Comparison of ENCODE assay signal across 13 cellular contexts in genomic region chr16:11417487-11417886, GRCh38.
DNase-seq lines count a peak whose midpoint lies in the region; ATAC-seq and TF ChIP-seq lines count a peak whose summit lies in the region.
"Had no signal": no experiment of that assay in that cellular context is flagged by ENCODE, and none has a peak within 500 bp of the region (broad histone marks: within the 10 kb centered on the region; RNA-seq: fewer than 3 reads in every experiment).

No MANE protein-coding gene starts in this region.

- no peaks in the 10 kb centered on the region for H3K4me1 ChIP-seq in right cardiac atrium (ENCODE audit: control insufficient read depth, insufficient read depth, low read length)
- H3K4me1 ChIP-seq in HEK293 (ENCODE audit: control insufficient read depth, insufficient read depth, low read length), result no peaks in the 10 kb centered on the region
- H3K4me1 ChIP-seq in spleen, result no peaks in the 10 kb centered on the region

- POLR2A ChIA-PET in HEK293 (lab: Yijun Ruan, JAX), result interaction anchor here (0.6 kb wide), 1 partner anchor 105 kb away, joined by 3 read pairs; no protein-coding TSS in a partner anchor

- H3K27me3 ChIP-seq in right cardiac atrium (ENCODE audit: control insufficient read depth, insufficient read depth) (no peaks in the 10 kb centered on the region), spleen (replicated peaks in 1 of 7) (no peaks in the 10 kb centered on the region)

- CTCF ChIA-PET in HEK293 (lab: Yijun Ruan, JAX), result interaction anchor here (0.6 to 1.9 kb wide), 4 partner anchors 10 to 16 kb away, joined by 3 to 6 read pairs (median 4); no protein-coding TSS in a partner anchor

- H3K9me3 ChIP-seq in right cardiac atrium (ENCODE audit: control insufficient read depth, low read length) (no peaks in the 10 kb centered on the region), HEK293 (ENCODE audit: control insufficient read depth, insufficient read depth, low read depth, low read length) (no peaks in the 10 kb centered on the region), spleen (no peaks in the 10 kb centered on the region)

- ATAC-seq in Right ventricle myocardium inferior, result peak; percentile 86
- no peak for ATAC-seq in right cardiac atrium
- ATAC-seq in GM21515 (IDR thresholded peaks at IDR 0.05; ENCODE audit: unreplicated experiment), result no peak
- ATAC-seq: GM12878, GM23338 had no signal

- intact Hi-C loops in Right ventricle myocardium inferior (cut with DNase I) (loop anchor here (10.0 kb wide), 1 partner anchor 77 kb away; no protein-coding TSS in a partner anchor), right cardiac atrium (cut with DNase I) (no loop called here), cardiac septum (cut with DNase I) (loop anchor here (10.0 kb wide), 1 partner anchor 87 kb away; no protein-coding TSS in a partner anchor), spleen (cut with DNase I; ENCODE audit: low total_unique reads) (no loop called here)

- no peak overlapping the region for H3K4me3 ChIP-seq in right cardiac atrium (ENCODE audit: low read length)
- no peak overlapping the region for H3K4me3 ChIP-seq in HEK293 (ENCODE audit: low read depth, low read length)
- H3K4me3 ChIP-seq in spleen, result no peak overlapping the region
- H3K4me3 ChIP-seq: GM12878, GM23338 had no signal

- H3K27ac ChIP-seq in right cardiac atrium (ENCODE audit: low read length) (no peak overlapping the region), HEK293 (ENCODE audit: extremely low read depth, low read depth, low read length) (no peak overlapping the region), spleen (no peak overlapping the region)
- H3K27ac ChIP-seq: 22Rv1 had no signal

- TF ChIP-seq CTCF in HEK293 (tag by site-specific recombination; IDR thresholded peaks at IDR 0.05) (no peak), spleen (IDR thresholded peaks at IDR 0.05 in 8 of 11, conservative IDR thresholded peaks at IDR 0.05 in 3 of 11) (no peak)

- no peak for DNase-seq in Right ventricle myocardium inferior (ENCODE audit: missing footprints)
- no peak for DNase-seq in right cardiac atrium
- DNase-seq in cardiac septum (ENCODE audit: low spot score), result peak; percentile 85
- peak; percentile 51 for DNase-seq in spleen
- DNase-seq in CD1c-positive myeloid dendritic cell (ENCODE audit: extremely low spot score), result no peak
- DNase-seq: CD4-positive, CD25-positive, alpha-beta regulatory T cell; DMS53; IMR-90 had no signal

- WGBS in right cardiac atrium, result 82% methylated on average over 10 of the region's 10 CpGs
- 77 to 93% (median 84%) methylated on average over 10 of the region's 10 CpGs for WGBS in spleen, 5 donors

- no peak for TF ChIP-seq POLR2A in spleen (IDR thresholded peaks at IDR 0.05)

- H3K36me3 ChIP-seq in HEK293 (ENCODE audit: control insufficient read depth in 2 of 2, insufficient read depth in 1 of 2, low read length in 2 of 2) (no peaks in the 10 kb centered on the region), spleen (peaks cover 0 to 8% (median 0%) of the 10 kb centered on the region in 6 donors)

TF ChIP-seq in HEK293, 187 proteins besides CTCF, POLR2A, EP300 and RAD21:
- TF ChIP-seq OSR2 (tag by site-specific recombination; IDR thresholded peaks at IDR 0.05) (no peak), ZNF157 (tag by site-specific recombination; IDR thresholded peaks at IDR 0.05) (peak; percentile 96)
TF ChIP-seq in HEK293: peak in this region for 1.

Comparison
In these comparisons a context has a peak if more than half of its experiments do, and no peak if none do; other contexts are left out.
1. DNase-seq: peak in cardiac septum (single experiment) and spleen (single experiment); none in Right ventricle myocardium inferior (single experiment), right cardiac atrium (0 of 3) and CD1c-positive myeloid dendritic cell (single experiment).
2. intact Hi-C loops: an anchor here in Right ventricle myocardium inferior (10.0 kb wide) and cardiac septum (10.0 kb wide); none called in right cardiac atrium and spleen.